In the genomic region with DNA sequence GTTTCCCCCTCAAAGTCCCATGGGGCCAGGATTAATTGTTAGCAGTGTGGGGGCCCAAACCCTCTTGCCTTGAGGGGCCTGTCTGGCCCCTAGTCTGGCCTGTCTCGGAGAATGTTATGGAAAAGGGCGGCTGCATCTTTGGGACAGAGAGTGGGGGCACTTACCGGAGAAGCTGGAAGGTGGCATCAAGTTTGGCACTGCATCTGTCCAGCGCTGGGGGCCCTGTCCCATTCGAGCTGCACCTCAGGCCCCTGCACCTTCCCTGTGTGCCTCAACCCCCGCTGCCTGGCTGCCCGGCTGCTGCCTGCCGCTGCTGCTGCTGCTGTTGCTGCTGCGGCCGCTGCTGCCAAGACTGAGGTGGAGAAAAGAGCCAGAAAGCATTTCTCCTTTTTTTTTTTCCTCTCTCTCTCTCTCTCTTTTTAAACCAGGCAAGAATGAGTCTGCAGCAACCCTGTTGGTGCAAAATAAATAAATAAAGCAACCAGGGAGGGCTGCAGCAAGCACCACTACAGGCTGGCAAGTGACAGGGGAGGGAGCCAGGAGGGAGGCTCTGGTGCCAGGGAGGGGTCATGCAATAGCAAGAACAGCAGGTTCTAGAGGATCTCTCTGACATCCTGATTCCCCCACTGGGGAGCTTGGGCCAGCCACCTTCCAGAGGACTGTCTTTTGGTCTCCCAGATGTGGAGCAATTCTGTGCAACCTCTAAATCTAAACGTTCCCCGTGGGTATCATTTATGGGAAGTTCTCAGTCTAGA, we compare ENCODE assay signal across 18 cellular contexts. TPM values are rescaled to one million over a fixed set of nuclear protein-coding genes. Genes with fewer than 3 reads are reported as not detected.
"Had no signal": no experiment of that assay in that cellular context is flagged by ENCODE, and none has a peak within 500 bp of the region (broad histone marks: within the 10 kb centered on the region; RNA-seq: fewer than 3 reads in every experiment).

Gene LINGO4, minus strand, starts transcription at position 354 of the 755 bp plus-strand sequence. CDS start 2,715 bp downstream, outside the sequence.

- H3K27me3 Mint-ChIP-seq: activated CD4-positive, alpha-beta T cell treated with anti-CD3 and anti-CD28 coated beads for 36 hours; activated CD8-positive, alpha-beta T cell treated with anti-CD3 and anti-CD28 coated beads for 36 hours; activated naive CD8-positive, alpha-beta T cell treated with anti-CD3 and anti-CD28 coated beads for 36 hours had no signal

- H3K9me3 ChIP-seq: body of pancreas, esophagus squamous epithelium, tibial artery had no signal

- H3K36me3 Mint-ChIP-seq: activated naive CD8-positive, alpha-beta T cell treated with anti-CD3 and anti-CD28 coated beads for 36 hours had no signal

- H3K4me3 Mint-ChIP-seq: activated CD4-positive, alpha-beta T cell treated with anti-CD3 and anti-CD28 coated beads for 36 hours; activated CD8-positive, alpha-beta T cell treated with anti-CD3 and anti-CD28 coated beads for 36 hours; activated naive CD8-positive, alpha-beta T cell treated with anti-CD3 and anti-CD28 coated beads for 36 hours; activated T-cell treated with anti-CD3 and anti-CD28 coated beads, Interleukin-2, amount 50 U/mL, for 72 hours had no signal

- H3K4me1 ChIP-seq: tibial artery had no signal

- H3K27me3 ChIP-seq: body of pancreas had no signal

- H3K27ac ChIP-seq: body of pancreas, esophagus squamous epithelium, tibial artery had no signal

- H3K27ac Mint-ChIP-seq: activated CD4-positive, alpha-beta T cell treated with anti-CD3 and anti-CD28 coated beads for 36 hours; activated CD8-positive, alpha-beta T cell treated with anti-CD3 and anti-CD28 coated beads for 36 hours; activated naive CD8-positive, alpha-beta T cell treated with anti-CD3 and anti-CD28 coated beads for 36 hours; activated T-cell treated with anti-CD3 and anti-CD28 coated beads, Interleukin-2, amount 50 U/mL, for 72 hours had no signal

- H3K4me3 ChIP-seq: body of pancreas, esophagus squamous epithelium, tibial artery had no signal

- H3K9me3 Mint-ChIP-seq: activated CD8-positive, alpha-beta T cell treated with anti-CD3 and anti-CD28 coated beads for 36 hours; activated naive CD8-positive, alpha-beta T cell treated with anti-CD3 and anti-CD28 coated beads for 36 hours; activated T-cell treated with anti-CD3 and anti-CD28 coated beads, Interleukin-2, amount 50 U/mL, for 72 hours had no signal

- ATAC-seq: activated CD4-positive, alpha-beta T cell treated with anti-CD3 and anti-CD28 coated beads for 36 hours; activated CD8-positive, alpha-beta T cell treated with anti-CD3 and anti-CD28 coated beads for 36 hours; activated T-cell treated with anti-CD3 and anti-CD28 coated beads, Interleukin-2, amount 50 U/mL, for 72 hours; body of pancreas had no signal

- DNase-seq: activated CD4-positive, alpha-beta T cell treated with anti-CD3 and anti-CD28 coated beads for 36 hours; activated CD8-positive, alpha-beta memory T cell treated with anti-CD3 and anti-CD28 coated beads, Interleukin-2, amount 50 U/mL, for 4 hours; activated CD8-positive, alpha-beta T cell treated with anti-CD3 and anti-CD28 coated beads for 36 hours; activated naive CD8-positive, alpha-beta T cell treated with anti-CD3 and anti-CD28 coated beads for 36 hours; activated T-cell treated with anti-CD3 and anti-CD28 coated beads, Interleukin-2, amount 50 U/mL, for 72 hours; amygdala; body of pancreas; caudate nucleus; esophagus squamous epithelium; mesendoderm; stimulated activated CD4-positive, alpha-beta T cell treated with anti-CD3 and anti-CD28 coated beads, Interleukin-2, amount 100 ng/mL, for 24 hours; T-helper 2 cell had no signal

RNA-seq across cellular contexts. Expression of gene LINGO4, which starts in this region (rescaled TPM):
- total RNA-seq: activated CD8-positive, alpha-beta T cell treated with anti-CD3 and anti-CD28 coated beads for 36 hours; activated naive CD8-positive, alpha-beta T cell treated with anti-CD3 and anti-CD28 coated beads for 36 hours; endothelial cell of umbilical vein; fibroblast of villous mesenchyme; kidney epithelial cell; osteoblast; pulmonary artery endothelial cell had no signal
